Comparison of ENCODE assay signal across 1 cellular context in the genomic region with DNA sequence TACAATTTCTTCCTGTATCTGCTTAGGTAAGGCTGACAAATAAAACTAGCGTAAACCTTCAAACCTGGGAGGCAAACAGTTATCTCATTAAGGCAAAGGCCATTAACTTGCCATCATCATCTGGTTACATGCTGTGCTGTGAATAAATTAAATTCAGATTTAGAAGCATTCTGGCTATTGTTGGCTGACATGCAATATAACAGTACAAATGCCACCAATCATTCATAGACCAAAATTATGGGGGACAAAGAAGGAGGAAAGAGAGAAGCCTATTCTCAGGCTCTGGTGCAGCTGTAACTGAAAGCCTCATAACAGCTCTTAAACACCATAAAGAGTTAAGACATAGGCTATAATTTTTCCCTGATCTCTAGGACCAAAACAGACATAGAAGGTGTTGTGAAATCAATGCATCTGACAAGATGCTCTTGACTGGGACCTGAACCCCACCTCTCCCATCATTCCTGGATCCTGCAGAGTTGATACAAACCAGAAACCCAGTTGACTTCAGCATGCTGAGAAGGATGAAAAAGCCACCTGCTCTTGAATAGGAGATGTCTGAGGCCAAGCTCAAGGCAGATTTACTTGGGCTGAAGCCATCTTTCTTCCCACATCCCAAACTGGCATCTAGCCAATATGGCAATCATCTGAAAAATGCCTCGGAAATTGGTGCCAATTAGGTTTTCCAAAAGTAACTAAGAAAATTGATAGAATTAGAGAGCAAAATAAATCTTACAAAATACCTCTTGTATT.
TF ChIP-seq lines count a peak whose summit lies in the region.

No MANE protein-coding gene starts in this region.

TF ChIP-seq in SK-N-SH treated with all-trans-retinoic acid at 6 μM for 48 hours, 23 proteins besides CTCF, POLR2A, EP300 and RAD21 (continued from another document):
- TF ChIP-seq, protein P1, sequence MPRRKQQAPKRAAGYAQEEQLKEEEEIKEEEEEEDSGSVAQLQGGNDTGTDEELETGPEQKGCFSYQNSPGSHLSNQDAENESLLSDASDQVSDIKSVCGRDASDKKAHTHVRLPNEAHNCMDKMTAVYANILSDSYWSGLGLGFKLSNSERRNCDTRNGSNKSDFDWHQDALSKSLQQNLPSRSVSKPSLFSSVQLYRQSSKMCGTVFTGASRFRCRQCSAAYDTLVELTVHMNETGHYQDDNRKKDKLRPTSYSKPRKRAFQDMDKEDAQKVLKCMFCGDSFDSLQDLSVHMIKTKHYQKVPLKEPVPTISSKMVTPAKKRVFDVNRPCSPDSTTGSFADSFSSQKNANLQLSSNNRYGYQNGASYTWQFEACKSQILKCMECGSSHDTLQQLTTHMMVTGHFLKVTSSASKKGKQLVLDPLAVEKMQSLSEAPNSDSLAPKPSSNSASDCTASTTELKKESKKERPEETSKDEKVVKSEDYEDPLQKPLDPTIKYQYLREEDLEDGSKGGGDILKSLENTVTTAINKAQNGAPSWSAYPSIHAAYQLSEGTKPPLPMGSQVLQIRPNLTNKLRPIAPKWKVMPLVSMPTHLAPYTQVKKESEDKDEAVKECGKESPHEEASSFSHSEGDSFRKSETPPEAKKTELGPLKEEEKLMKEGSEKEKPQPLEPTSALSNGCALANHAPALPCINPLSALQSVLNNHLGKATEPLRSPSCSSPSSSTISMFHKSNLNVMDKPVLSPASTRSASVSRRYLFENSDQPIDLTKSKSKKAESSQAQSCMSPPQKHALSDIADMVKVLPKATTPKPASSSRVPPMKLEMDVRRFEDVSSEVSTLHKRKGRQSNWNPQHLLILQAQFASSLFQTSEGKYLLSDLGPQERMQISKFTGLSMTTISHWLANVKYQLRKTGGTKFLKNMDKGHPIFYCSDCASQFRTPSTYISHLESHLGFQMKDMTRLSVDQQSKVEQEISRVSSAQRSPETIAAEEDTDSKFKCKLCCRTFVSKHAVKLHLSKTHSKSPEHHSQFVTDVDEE (CRISPR knock-in tag; IDR thresholded peaks at IDR 0.05), result no peak; the same call in 1 of the 2 replicates
- TF ChIP-seq ZNF70 (CRISPR knock-in tag; IDR thresholded peaks at IDR 0.05) (no peak), SNAI2 (CRISPR knock-in tag; IDR thresholded peaks at IDR 0.05) (no peak), CSDC2 (CRISPR knock-in tag; IDR thresholded peaks at IDR 0.05) (no peak), PPARA (CRISPR knock-in tag; IDR thresholded peaks at IDR 0.05; ENCODE audit: borderline replicate concordance) (no peak), ZFP3 (CRISPR knock-in tag; IDR thresholded peaks at IDR 0.05) (peak; percentile 13; the same call in 1 of the 2 replicates), ARNTL (CRISPR knock-in tag; IDR thresholded peaks at IDR 0.05; ENCODE audit: borderline replicate concordance, low read depth) (no peak), ZFP30 (CRISPR knock-in tag; IDR thresholded peaks at IDR 0.05) (no peak)
